ENCODE assay signal across 1 cellular context in genomic region chr2:69776886-69777777, GRCh38.
A peak's percentile ranks its signal among the peaks of the same experiment; 100 is the strongest.
TF ChIP-seq lines count a peak whose summit lies in the region.

No MANE protein-coding gene starts in this region.

TF ChIP-seq in K562, 482 proteins besides CTCF, POLR2A, EP300 and RAD21:
- TF ChIP-seq BCOR (IDR thresholded peaks at IDR 0.05) (peak; percentile 36; the same call in 1 of the 2 replicates), CGGBP1 (CRISPR knock-in tag; IDR thresholded peaks at IDR 0.05) (no peak), PHF20 (IDR thresholded peaks at IDR 0.05; ENCODE audit: partially characterized antibody) (peak; percentile 29), RBM25 (IDR thresholded peaks at IDR 0.05; ENCODE audit: low read depth, low read length, severe bottlenecking) (peak; percentile 70)
